In genomic region chr6:16238658-16239089, GRCh38 we compare ENCODE assay signal across 8 cellular contexts. TPM values are rescaled to one million over a fixed set of nuclear protein-coding genes. Genes with fewer than 3 reads are reported as not detected.
A peak's percentile ranks its signal among the peaks of the same experiment; 100 is the strongest.
DNase-seq lines count a peak whose midpoint lies in the region; ATAC-seq and TF ChIP-seq lines count a peak whose summit lies in the region.

No MANE protein-coding gene starts in this region.

- no peaks in the 10 kb centered on the region for H3K9me3 Mint-ChIP-seq in CD4-positive, CD25-positive, alpha-beta regulatory T cell

- H4K91ac ChIP-seq in trophoblast cell (ENCODE audit: low read depth, low read length), result peak overlapping the region; percentile 0

- peaks cover 0 to 28% (median 15%) of the 10 kb centered on the region in 4 donors for H3K4me1 Mint-ChIP-seq in CD4-positive, CD25-positive, alpha-beta regulatory T cell

- no peaks in the 10 kb centered on the region for H3K9me3 ChIP-seq in CD4-positive, CD25-positive, alpha-beta regulatory T cell (ENCODE audit: control insufficient read depth in 2 of 2, low read length in 2 of 2)
- H3K9me3 ChIP-seq in trophoblast cell (ENCODE audit: insufficient read depth, low read depth, low read length), result no peaks in the 10 kb centered on the region

- TF ChIP-seq CTCF in fibroblast of the aortic adventitia (IDR thresholded peaks at IDR 0.05; ENCODE audit: insufficient read depth, low read length), result peak; percentile 6

- H3K4me3 Mint-ChIP-seq in CD4-positive, CD25-positive, alpha-beta regulatory T cell, result peak overlapping the region; percentile 67 to 91 (median 88)

- no peak overlapping the region for H3K18ac ChIP-seq in trophoblast cell (ENCODE audit: low read length)

- WGBS in trophoblast cell (ENCODE audit: extremely low coverage, insufficient coverage, insufficient read length), result no CpG with 5 or more reads among the region's 34 CpGs

- no peaks in the 10 kb centered on the region for H3K36me3 Mint-ChIP-seq in CD4-positive, CD25-positive, alpha-beta regulatory T cell

- peak in 1 of 3 donors; percentile 5 for DNase-seq in CD4-positive, CD25-positive, alpha-beta regulatory T cell
- DNase-seq in H7 (peak; percentile 63), fibroblast of the aortic adventitia (ENCODE audit: low read depth) (no peak), trophoblast cell (no peak), ACHN (no peak), SIG-M5 treated with dmso at 0.1 percent for 504 hours (lab: John Stamatoyannopoulos, UW; ENCODE audit: unreplicated experiment) (no peak)

- H3K36me3 ChIP-seq in CD4-positive, CD25-positive, alpha-beta regulatory T cell (ENCODE audit: control insufficient read depth, insufficient read depth, low read length), result no peaks in the 10 kb centered on the region
- no peaks in the 10 kb centered on the region for H3K36me3 ChIP-seq in H7 (replicated peaks; ENCODE audit: control insufficient read depth, insufficient read depth, low read length)
- peaks cover 0 to 2% of the 10 kb centered on the region in 2 experiments for H3K36me3 ChIP-seq in trophoblast cell (ENCODE audit: control insufficient read depth in 1 of 2, insufficient read depth in 2 of 2, low read length in 2 of 2)

- H4K8ac ChIP-seq in trophoblast cell (ENCODE audit: low read depth, low read length), result peak overlapping the region; percentile 13

- H2BK5ac ChIP-seq in trophoblast cell (ENCODE audit: low read depth, low read length, poor library complexity), result peak overlapping the region; percentile 24

- H2AFZ ChIP-seq in trophoblast cell (ENCODE audit: insufficient read depth, low read length, poor library complexity), result no peak overlapping the region

- peaks cover 17% of the 10 kb centered on the region for H3K4me1 ChIP-seq in CD4-positive, CD25-positive, alpha-beta regulatory T cell (ENCODE audit: control insufficient read depth, insufficient read depth, low read length, poor library complexity, severe bottlenecking)
- H3K4me1 ChIP-seq in trophoblast cell (ENCODE audit: control insufficient read depth in 1 of 2, insufficient read depth in 2 of 2, low read length in 2 of 2), result peaks cover 14 to 19% of the 10 kb centered on the region in 2 experiments

- H2BK12ac ChIP-seq in trophoblast cell (ENCODE audit: low read length), result no peak overlapping the region

- H3K27me3 ChIP-seq in CD4-positive, CD25-positive, alpha-beta regulatory T cell (ENCODE audit: control insufficient read depth, insufficient read depth, low read length), result peaks cover 29% of the 10 kb centered on the region
- peaks cover 38% of the 10 kb centered on the region for H3K27me3 ChIP-seq in H7 (ENCODE audit: control insufficient read depth, insufficient read depth, low read length)
- no peaks in the 10 kb centered on the region for H3K27me3 ChIP-seq in trophoblast cell (ENCODE audit: insufficient read depth, low read length)

- no peak overlapping the region for H3K14ac ChIP-seq in trophoblast cell (ENCODE audit: low read length)

- H3K4me3 ChIP-seq in CD4-positive, CD25-positive, alpha-beta regulatory T cell (ENCODE audit: low read depth, low read length), result peak overlapping the region; percentile 27
- H3K4me3 ChIP-seq in H7 (ENCODE audit: insufficient read depth, low read depth, low read length), result peak overlapping the region; percentile 49
- H3K4me3 ChIP-seq in fibroblast of the aortic adventitia (ENCODE audit: low read depth, low read length), result peak overlapping the region; percentile 82
- H3K4me3 ChIP-seq in trophoblast cell (ENCODE audit: low read depth, low read length), result peak overlapping the region; percentile 69

- H3K9ac ChIP-seq in trophoblast cell (ENCODE audit: low read length), result no peak overlapping the region

- H3K79me1 ChIP-seq in trophoblast cell (ENCODE audit: low read length), result peaks cover 4% of the 10 kb centered on the region

- in situ Hi-C loops in ACHN (cut with HindIII; ENCODE audit: low pct_ligation_motif_present, low pct_unique_long_range_greater_than_20kb, low sequenced_read_pairs), result no loop called here

- no peak overlapping the region for H2AK5ac ChIP-seq in trophoblast cell (ENCODE audit: low read length)

- peak overlapping the region; percentile 97 for H3K4me2 ChIP-seq in trophoblast cell (ENCODE audit: low read length)

- no peak overlapping the region for H2BK120ac ChIP-seq in trophoblast cell (ENCODE audit: insufficient read depth, low read length, poor library complexity)

- H3K27me3 Mint-ChIP-seq in CD4-positive, CD25-positive, alpha-beta regulatory T cell, result peaks cover 65% of the 10 kb centered on the region

- no peak overlapping the region for H4K12ac ChIP-seq in trophoblast cell (ENCODE audit: low read depth, low read length)

- H3K23ac ChIP-seq in trophoblast cell (ENCODE audit: low read length), result no peak overlapping the region

- peak overlapping the region in 1 of 3 donors; percentile 50 for H3K27ac Mint-ChIP-seq in CD4-positive, CD25-positive, alpha-beta regulatory T cell

- no peak overlapping the region for H3K27ac ChIP-seq in CD4-positive, CD25-positive, alpha-beta regulatory T cell (ENCODE audit: insufficient read depth, low read length, poor library complexity, severe bottlenecking)
- H3K27ac ChIP-seq in trophoblast cell (ENCODE audit: low read depth, low read length), result no peak overlapping the region

- no peaks in the 10 kb centered on the region for H3K79me2 ChIP-seq in trophoblast cell (ENCODE audit: control insufficient read depth, insufficient read depth, low read length, poor library complexity)

- no peak overlapping the region for H3K4ac ChIP-seq in trophoblast cell (ENCODE audit: low read depth, low read length)

- peak in 1 of 2 donors; percentile 22 for ATAC-seq in CD4-positive, CD25-positive, alpha-beta regulatory T cell (ENCODE audit: low read depth in 2 of 2)
- ATAC-seq in SK-N-SH treated with all-trans-retinoic acid at 6 μM for 48 hours, result peak; percentile 8; the same call in 2 of the 3 replicates
- ATAC-seq in GM21526 (IDR thresholded peaks at IDR 0.05; ENCODE audit: low FRiP score, unreplicated experiment), result no peak

TF ChIP-seq in SK-N-SH treated with all-trans-retinoic acid at 6 μM for 48 hours, 23 proteins besides CTCF, POLR2A, EP300 and RAD21:
- TF ChIP-seq ZFP3 (CRISPR knock-in tag; IDR thresholded peaks at IDR 0.05), result no peak
- no peak for TF ChIP-seq TOX (CRISPR knock-in tag; IDR thresholded peaks at IDR 0.05; ENCODE audit: borderline replicate concordance)
- no peak for TF ChIP-seq ARNTL (CRISPR knock-in tag; IDR thresholded peaks at IDR 0.05; ENCODE audit: borderline replicate concordance, low read depth)

RNA-seq across cellular contexts. Expression of gene GMPR, which starts 0.3 kb away (rescaled TPM):
- 1.8 TPM for total RNA-seq in CD4-positive, CD25-positive, alpha-beta regulatory T cell
- 1 to 10 TPM in 1 of 4 donors, not detected in 3; 1.3 TPM for polyA plus RNA-seq in CD4-positive, CD25-positive, alpha-beta regulatory T cell
- total RNA-seq in H7 (2014; rRNA removed; shearing (Covaris generic)), result 1.4 and 5.1 TPM in 2 replicates
- total RNA-seq in fibroblast of the aortic adventitia (ENCODE audit: low replicate concordance), result 2.5 and 24.8 TPM in 2 replicates
- 17.5 and 17.8 TPM in 2 replicates for polyA plus RNA-seq in trophoblast cell (2013)

Comparison
In these comparisons a context has a peak if more than half of its experiments do, and no peak if none do; other contexts are left out.
1. H3K4me3 ChIP-seq: peak in every context shown above with its lines; median percentile 82 in fibroblast of the aortic adventitia; 69 in trophoblast cell; 49 in H7; 27 in CD4-positive, CD25-positive, alpha-beta regulatory T cell.